In genomic region chr11:17750817-17751165, GRCh38 we compare ENCODE assay signal across 1 cellular context.
TF ChIP-seq lines count a peak whose summit lies in the region.

No MANE protein-coding gene starts in this region.

TF ChIP-seq in liver, 16 proteins besides CTCF, POLR2A, EP300 and RAD21 (continued from another document):
- no peak for TF ChIP-seq ZBTB33 (IDR thresholded peaks at IDR 0.05)
- no peak for TF ChIP-seq TAF1 (conservative IDR thresholded peaks at IDR 0.05)
- TF ChIP-seq YY1 (IDR thresholded peaks at IDR 0.05) = no peak
- peak; percentile 28 for TF ChIP-seq REST (IDR thresholded peaks at IDR 0.05)
- TF ChIP-seq HNF4A (conservative IDR thresholded peaks at IDR 0.05) = peak; percentile 92 to 94
- TF ChIP-seq FOXA1 (IDR thresholded peaks at IDR 0.05) = no peak
